In genomic region chr15:44075535-44075934, GRCh38 we compare ENCODE assay signal across 11 cellular contexts.
"Had no signal": no experiment of that assay in that cellular context is flagged by ENCODE, and none has a peak within 500 bp of the region (broad histone marks: within the 10 kb centered on the region; RNA-seq: fewer than 3 reads in every experiment).

No MANE protein-coding gene starts in this region.

- H3K9ac ChIP-seq: parathyroid adenoma had no signal

- H3K4me1 ChIP-seq: parathyroid adenoma had no signal

- H3K27ac ChIP-seq: hepatocyte, parathyroid adenoma had no signal

- H3K27me3 ChIP-seq: hepatocyte had no signal

- DNase-seq: activated CD8-positive, alpha-beta memory T cell treated with anti-CD3 and anti-CD28 coated beads, Interleukin-2, amount 10 ng/mL, durations not matched to agents 7 days and 5 days; activated effector memory CD4-positive, alpha-beta T cell treated with Interleukin-2 at 50 U/mL for 16 hours; activated T-cell treated with anti-CD3 and anti-CD28 coated beads, Interleukin-2, amount 50 U/mL, for 24 hours; amygdala; kidney glomerular epithelial cell; retina; stimulated activated CD4-positive, alpha-beta T cell treated with anti-CD3 and anti-CD28 coated beads, Interleukin-15, amount 100 ng/mL, for 24 hours; stimulated activated CD4-positive, alpha-beta T cell treated with anti-CD3 and anti-CD28 coated beads, Interleukin-4, amount 100 ng/mL, for 4 hours had no signal

- H3K79me2 ChIP-seq: hepatocyte, parathyroid adenoma had no signal

- ATAC-seq: activated CD4-positive, CD25-positive, alpha-beta regulatory T cell treated with anti-CD3 and anti-CD28 coated beads, Interleukin-2, amount 50 U/mL, for 24 hours; activated CD8-positive, alpha-beta memory T cell treated with anti-CD3 and anti-CD28 coated beads, Interleukin-2, amount 10 ng/mL, durations not matched to agents 7 days and 5 days had no signal

- H2AFZ ChIP-seq: hepatocyte, parathyroid adenoma had no signal

- H3K4me3 ChIP-seq: hepatocyte had no signal

- H3K4me2 ChIP-seq: hepatocyte had no signal
